ENCODE assay signal across 16 cellular contexts in the genomic region with DNA sequence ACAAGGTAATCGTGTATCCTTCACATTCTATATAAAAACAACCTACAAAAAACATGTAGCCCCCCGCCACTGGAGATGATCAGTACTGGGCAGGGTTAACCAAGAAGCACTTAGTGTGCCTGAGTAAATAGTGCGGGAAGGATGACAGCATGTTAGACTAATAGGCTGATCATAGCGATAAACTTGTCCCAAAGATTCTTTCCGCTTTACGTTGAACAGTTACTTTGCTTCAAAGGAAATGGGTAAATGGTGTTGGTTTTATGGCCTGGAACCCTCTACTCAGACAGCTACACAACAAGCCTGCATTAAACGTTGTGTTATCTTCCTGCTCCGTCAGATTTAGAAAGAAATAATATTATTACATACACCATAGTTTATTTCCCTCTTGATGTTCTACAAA.
A peak's percentile ranks its signal among the peaks of the same experiment; 100 is the strongest.
DNase-seq lines count a peak whose midpoint lies in the region; TF ChIP-seq lines count a peak whose summit lies in the region.
"Had no signal": no experiment of that assay in that cellular context is flagged by ENCODE, and none has a peak within 500 bp of the region (broad histone marks: within the 10 kb centered on the region; RNA-seq: fewer than 3 reads in every experiment).

No MANE protein-coding gene starts in this region.

- POLR2A ChIA-PET in Caco-2 (lab: Charles Lee) = no interaction called here

- H3K9me3 ChIP-seq in Caco-2 = no peaks in the 10 kb centered on the region
- no peaks in the 10 kb centered on the region for H3K9me3 ChIP-seq in spleen

- BruUV-seq in Caco-2 (replicated peaks; lab: Mats Ljungman, UMichigan) = no TSS peak

- no peaks in the 10 kb centered on the region for H3K36me3 ChIP-seq in Caco-2 (ENCODE audit: control insufficient read depth, insufficient read depth, low read length)
- no peaks in the 10 kb centered on the region for H3K36me3 ChIP-seq in spleen

- H3K4me1 Mint-ChIP-seq in Caco-2 (ENCODE audit: low read depth, unreplicated experiment) (peaks cover 14% of the 10 kb centered on the region), HFFc6 (ENCODE audit: low read depth) (peaks cover 50% of the 10 kb centered on the region)
- H3K4me1 Mint-ChIP-seq: B cell had no signal

- H3K4me1 ChIP-seq in Caco-2 (peaks cover 12% of the 10 kb centered on the region), spleen (peaks cover 21 to 55% (median 38%) of the 10 kb centered on the region in 6 donors)

- intact Hi-C loops in Caco-2 (cut with micrococcal nuclease; ENCODE audit: unreplicated experiment) = loop anchor here (10.0 kb wide), 1 partner anchor 125 kb away; no protein-coding TSS in a partner anchor
- intact Hi-C loops in spleen (cut with DNase I; ENCODE audit: low total_unique reads) = no loop called here

- WGBS in spleen, 5 donors = 48 to 70% (median 57%) methylated on average over 8 of the region's 8 CpGs

- peak overlapping the region; percentile 79 for H3K4me3 Mint-ChIP-seq in Caco-2 (ENCODE audit: unreplicated experiment)
- H3K4me3 Mint-ChIP-seq in HFFc6 = 0 out of 2 replicates have a peak overlapping the region, but pooled peaks have one; percentile 82
- H3K4me3 Mint-ChIP-seq: B cell had no signal

- DNase-seq in Caco-2 (no peak), HFFc6 (no peak), fibroblast of the aortic adventitia (ENCODE audit: low read depth) (peak; percentile 60), spleen (no peak), foreskin melanocyte (no peak), SHP77 treated with DMSO at 0.1 percent for 48 hours (lab: John Stamatoyannopoulos, UW) (no peak), AG08395 (ENCODE audit: low spot score) (no peak)
- DNase-seq: activated CD4-positive, alpha-beta T cell treated with anti-CD3 and anti-CD28 coated beads, Interleukin-2, amount 50 U/mL, for 1 hour; activated naive CD4-positive, alpha-beta T cell treated with anti-CD3 and anti-CD28 coated beads, Interleukin-2, amount 10 ng/mL, durations not matched to agents 7 days and 5 days; dorsolateral prefrontal cortex; erythroblast; NCI-H1930; NCI-H446 treated with DMSO at 0.1 percent for 48 hours; stimulated activated naive CD4-positive, alpha-beta T cell treated with Interleukin-2 at 50 U/mL for 16 hours; T-helper 1 cell had no signal

- H3K27me3 Mint-ChIP-seq in Caco-2 (ENCODE audit: insufficient read depth, unreplicated experiment) (peaks cover 2% of the 10 kb centered on the region), HFFc6 (ENCODE audit: insufficient read depth) (peaks cover 35% of the 10 kb centered on the region)

- H3K4me3 ChIP-seq in Caco-2 (ENCODE audit: low read depth, low read length) = no peak overlapping the region
- H3K4me3 ChIP-seq in fibroblast of the aortic adventitia (ENCODE audit: low read depth, low read length) = peak overlapping the region; percentile 74
- no peak overlapping the region for H3K4me3 ChIP-seq in spleen
- H3K4me3 ChIP-seq: dorsolateral prefrontal cortex had no signal

- H3K36me3 Mint-ChIP-seq in Caco-2 (ENCODE audit: insufficient read depth, unreplicated experiment) = no peaks in the 10 kb centered on the region
- no peaks in the 10 kb centered on the region for H3K36me3 Mint-ChIP-seq in HFFc6 (ENCODE audit: low read depth)

- H3K27me3 ChIP-seq in Caco-2 (replicated peaks; ENCODE audit: control insufficient read depth, insufficient read depth, low read length) (no peaks in the 10 kb centered on the region), spleen (replicated peaks in 1 of 7) (peaks cover 0 to 59% (median 6%) of the 10 kb centered on the region in 7 donors)

- TF ChIP-seq CTCF in Caco-2 (IDR thresholded peaks at IDR 0.05; ENCODE audit: insufficient read depth in 1 of 2, low read depth in 1 of 2, low read length in 1 of 2, severe bottlenecking in 1 of 2, unreplicated experiment in 1 of 2) (no peak), HFFc6 (IDR thresholded peaks at IDR 0.05) (no peak), fibroblast of the aortic adventitia (IDR thresholded peaks at IDR 0.05; ENCODE audit: insufficient read depth, low read length) (no peak), spleen (IDR thresholded peaks at IDR 0.05 in 8 of 11, conservative IDR thresholded peaks at IDR 0.05 in 3 of 11) (no peak)

- no peak for TF ChIP-seq POLR2A in spleen (IDR thresholded peaks at IDR 0.05)

- CTCF ChIA-PET in Caco-2 (lab: Charles Lee) = no interaction called here

- H3K9me3 Mint-ChIP-seq in Caco-2 (ENCODE audit: unreplicated experiment) = no peaks in the 10 kb centered on the region
- H3K9me3 Mint-ChIP-seq in HFFc6 = peaks cover 3% of the 10 kb centered on the region; the same call in 1 of the 2 replicates
- H3K9me3 Mint-ChIP-seq: activated naive CD4-positive, alpha-beta T cell treated with anti-CD3 and anti-CD28 coated beads, Interleukin-2, amount 10 ng/mL, durations not matched to agents 7 days and 5 days had no signal

- H3K27ac ChIP-seq in spleen = peak overlapping the region in 5 of 8 donors; percentile 52 to 89 (median 86)
- H3K27ac ChIP-seq: dorsolateral prefrontal cortex had no signal

- H3K27ac Mint-ChIP-seq in Caco-2 (ENCODE audit: unreplicated experiment) = no peak overlapping the region
- peak overlapping the region; percentile 26; the same call in 1 of the 2 replicates for H3K27ac Mint-ChIP-seq in HFFc6
- H3K27ac Mint-ChIP-seq: activated naive CD4-positive, alpha-beta T cell treated with anti-CD3 and anti-CD28 coated beads, Interleukin-2, amount 10 ng/mL, durations not matched to agents 7 days and 5 days; B cell had no signal
